ENCODE assay signal across 25 cellular contexts in the genomic region with DNA sequence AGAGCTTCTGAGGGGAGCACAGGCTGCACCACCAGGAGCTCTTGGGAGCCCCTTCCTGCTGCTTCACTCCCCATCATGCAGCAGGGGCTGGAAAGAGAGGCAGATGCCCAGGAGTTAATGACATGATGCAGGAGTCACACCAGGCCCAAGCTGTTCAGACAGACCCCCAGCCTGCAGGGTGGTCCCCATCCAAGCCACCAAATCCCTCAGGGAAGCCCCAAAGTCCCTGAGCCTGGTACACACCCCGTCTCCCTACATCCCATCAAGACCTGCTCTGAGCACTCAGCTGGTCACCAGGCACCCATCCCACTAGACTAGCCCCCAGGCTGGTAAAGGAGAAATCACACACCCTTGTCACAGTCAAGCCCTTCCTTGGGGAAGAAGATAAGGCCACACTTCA.
"Had no signal": no experiment of that assay in that cellular context is flagged by ENCODE, and none has a peak within 500 bp of the region (broad histone marks: within the 10 kb centered on the region; RNA-seq: fewer than 3 reads in every experiment).

No MANE protein-coding gene starts in this region.

- ATAC-seq: effector memory CD8-positive, alpha-beta T cell; heart right ventricle; left cardiac atrium; left lung; natural killer cell; sciatic nerve; upper lobe of right lung had no signal

- H3K27ac ChIP-seq: esophagus squamous epithelium, heart right ventricle, left lung, pancreas, right atrium auricular region, thoracic aorta, tibial nerve, upper lobe of right lung, uterus had no signal

- H3K27me3 Mint-ChIP-seq: effector memory CD8-positive, alpha-beta T cell; progenitor cell of endocrine pancreas; stimulated activated naive CD8-positive, alpha-beta T cell treated with anti-CD3 and anti-CD28 coated beads, Interleukin-15, Interleukin-2, amounts not matched to agents 100 ng/mL and 50 ng/mL, for 24 hours had no signal

- H3K27ac Mint-ChIP-seq: natural killer cell; progenitor cell of endocrine pancreas; stimulated activated naive CD8-positive, alpha-beta T cell treated with anti-CD3 and anti-CD28 coated beads, Interleukin-15, Interleukin-2, amounts not matched to agents 100 ng/mL and 50 ng/mL, for 24 hours had no signal

- H3K36me3 Mint-ChIP-seq: natural killer cell had no signal

- H3K9me3 Mint-ChIP-seq: effector memory CD8-positive, alpha-beta T cell; natural killer cell; stimulated activated naive CD8-positive, alpha-beta T cell treated with anti-CD3 and anti-CD28 coated beads, Interleukin-15, Interleukin-2, amounts not matched to agents 100 ng/mL and 50 ng/mL, for 24 hours had no signal

- DNase-seq: cortex of kidney; effector memory CD8-positive, alpha-beta T cell; erythroblast; esophagus squamous epithelium; foreskin melanocyte; glutamatergic neuron; heart right ventricle; hippocampal formation; left cardiac atrium; left lung; natural killer cell; occipital lobe; pancreas; stimulated activated CD4-positive, alpha-beta T cell treated with anti-CD3 and anti-CD28 coated beads, Interleukin-12 subunit alpha, Interleukin-12 subunit beta, amount 100 ng/mL, for 4 hours; stimulated activated CD4-positive, alpha-beta T cell treated with anti-CD3 and anti-CD28 coated beads, Interleukin-1b, Interleukin-23, amount 100 ng/mL, for 48 hours; stimulated activated CD4-positive, alpha-beta T cell treated with anti-CD3 and anti-CD28 coated beads, Interleukin-4, amount 100 ng/mL, for 1 hour; stimulated activated CD8-positive, alpha-beta memory T cell treated with anti-CD3 and anti-CD28 coated beads, Interleukin-4, amount 100 ng/mL, for 48 hours; upper lobe of right lung; uterus had no signal

- H3K4me3 Mint-ChIP-seq: effector memory CD8-positive, alpha-beta T cell; natural killer cell; stimulated activated naive CD8-positive, alpha-beta T cell treated with anti-CD3 and anti-CD28 coated beads, Interleukin-15, Interleukin-2, amounts not matched to agents 100 ng/mL and 50 ng/mL, for 24 hours had no signal
